ENCODE assay signal across 27 cellular contexts in genomic region chr6:25732468-25733198, GRCh38. TPM values are rescaled to one million over a fixed set of nuclear protein-coding genes. Genes with fewer than 3 reads are reported as not detected.
"Had no signal": no experiment of that assay in that cellular context is flagged by ENCODE, and none has a peak within 500 bp of the region (broad histone marks: within the 10 kb centered on the region; RNA-seq: fewer than 3 reads in every experiment).

No MANE protein-coding gene starts in this region.

- ATAC-seq: activated CD8-positive, alpha-beta memory T cell treated with anti-CD3 and anti-CD28 coated beads, Interleukin-2, amount 10 ng/mL, durations not matched to agents 7 days and 5 days; activated CD8-positive, alpha-beta T cell treated with anti-CD3 and anti-CD28 coated beads for 36 hours; effector memory CD8-positive, alpha-beta T cell; left colon; naive thymus-derived CD4-positive, alpha-beta T cell; sciatic nerve; stimulated activated naive CD8-positive, alpha-beta T cell treated with anti-CD3 and anti-CD28 coated beads, Interleukin-15, amount 100 ng/mL, for 72 hours; T-helper 17 cell had no signal

- H3K4me1 ChIP-seq: esophagus muscularis mucosa, tibial nerve had no signal

- FAIRE-seq: astrocyte, frontal cortex, keratinocyte, urothelium cell line had no signal

- H3K27ac Mint-ChIP-seq: activated CD4-positive, alpha-beta T cell treated with anti-CD3 and anti-CD28 coated beads, Interleukin-2, amount 10 ng/mL, durations not matched to agents 7 days and 5 days; activated CD8-positive, alpha-beta memory T cell treated with anti-CD3 and anti-CD28 coated beads, Interleukin-2, amount 10 ng/mL, durations not matched to agents 7 days and 5 days; activated CD8-positive, alpha-beta T cell treated with anti-CD3 and anti-CD28 coated beads for 36 hours; activated naive CD8-positive, alpha-beta T cell treated with anti-CD3 and anti-CD28 coated beads for 36 hours; activated T-helper 1 cell treated with anti-CD3 and anti-CD28 coated beads, Interleukin-12 subunit alpha, Interleukin-12 subunit beta, Interleukin-2, Interleukin-4 antibody, amounts not matched to agents 30 ng/mL and 10 ng/mL and 1 ng/mL, durations not matched to agents 14 hours and 24 hours and 36 hours; effector memory CD8-positive, alpha-beta T cell; naive thymus-derived CD4-positive, alpha-beta T cell; stimulated activated naive CD8-positive, alpha-beta T cell treated with anti-CD3 and anti-CD28 coated beads, Interleukin-15, amount 100 ng/mL, for 72 hours; T-helper 17 cell had no signal

- H3K4me1 Mint-ChIP-seq: activated CD4-positive, alpha-beta T cell treated with anti-CD3 and anti-CD28 coated beads, Interleukin-2, amount 10 ng/mL, durations not matched to agents 7 days and 5 days; activated CD8-positive, alpha-beta memory T cell treated with anti-CD3 and anti-CD28 coated beads, Interleukin-2, amount 10 ng/mL, durations not matched to agents 7 days and 5 days; activated naive CD8-positive, alpha-beta T cell treated with anti-CD3 and anti-CD28 coated beads for 36 hours; naive thymus-derived CD4-positive, alpha-beta T cell; neural crest cell; stimulated activated naive CD8-positive, alpha-beta T cell treated with anti-CD3 and anti-CD28 coated beads, Interleukin-15, amount 100 ng/mL, for 72 hours; T-helper 17 cell had no signal

- H3K9me3 Mint-ChIP-seq: effector memory CD8-positive, alpha-beta T cell; stimulated activated naive CD8-positive, alpha-beta T cell treated with anti-CD3 and anti-CD28 coated beads, Interleukin-15, amount 100 ng/mL, for 72 hours had no signal

- H3K27ac ChIP-seq: esophagus muscularis mucosa, hepatocyte, tibial nerve had no signal

- H3K36me3 Mint-ChIP-seq: activated naive CD8-positive, alpha-beta T cell treated with anti-CD3 and anti-CD28 coated beads for 36 hours had no signal

- H3K27me3 ChIP-seq: hepatocyte had no signal

- DNase-seq: activated CD4-positive, alpha-beta T cell treated with anti-CD3 and anti-CD28 coated beads, Interleukin-2, amount 10 ng/mL, durations not matched to agents 7 days and 5 days; activated CD8-positive, alpha-beta memory T cell treated with anti-CD3 and anti-CD28 coated beads, Interleukin-2, amount 10 ng/mL, durations not matched to agents 7 days and 5 days; activated CD8-positive, alpha-beta T cell treated with anti-CD3 and anti-CD28 coated beads for 36 hours; activated naive CD8-positive, alpha-beta T cell treated with anti-CD3 and anti-CD28 coated beads for 36 hours; central memory CD4-positive, alpha-beta T cell; effector memory CD8-positive, alpha-beta T cell; glutamatergic neuron; left colon; naive thymus-derived CD4-positive, alpha-beta T cell; small intestine; stimulated activated CD4-positive, alpha-beta T cell treated with anti-CD3 and anti-CD28 coated beads, Interleukin-4, amount 100 ng/mL, for 24 hours; stimulated activated naive CD8-positive, alpha-beta T cell treated with anti-CD3 and anti-CD28 coated beads, Interleukin-15, amount 100 ng/mL, for 72 hours; SW 1271; T-helper 17 cell had no signal

- H3K79me2 ChIP-seq: hepatocyte had no signal

- H3K4me3 ChIP-seq: esophagus muscularis mucosa, hepatocyte, lung, tibial nerve had no signal

- H3K4me2 ChIP-seq: hepatocyte had no signal

- H2AFZ ChIP-seq: hepatocyte had no signal

- H3K36me3 ChIP-seq: esophagus muscularis mucosa, tibial nerve had no signal

- H3K4me3 Mint-ChIP-seq: activated CD4-positive, alpha-beta T cell treated with anti-CD3 and anti-CD28 coated beads, Interleukin-2, amount 10 ng/mL, durations not matched to agents 7 days and 5 days; activated CD8-positive, alpha-beta memory T cell treated with anti-CD3 and anti-CD28 coated beads, Interleukin-2, amount 10 ng/mL, durations not matched to agents 7 days and 5 days; activated CD8-positive, alpha-beta T cell treated with anti-CD3 and anti-CD28 coated beads for 36 hours; activated naive CD8-positive, alpha-beta T cell treated with anti-CD3 and anti-CD28 coated beads for 36 hours; activated T-helper 1 cell treated with anti-CD3 and anti-CD28 coated beads, Interleukin-12 subunit alpha, Interleukin-12 subunit beta, Interleukin-2, Interleukin-4 antibody, amounts not matched to agents 30 ng/mL and 10 ng/mL and 1 ng/mL, durations not matched to agents 14 hours and 24 hours and 36 hours; effector memory CD8-positive, alpha-beta T cell; naive thymus-derived CD4-positive, alpha-beta T cell; neural crest cell; stimulated activated naive CD8-positive, alpha-beta T cell treated with anti-CD3 and anti-CD28 coated beads, Interleukin-15, amount 100 ng/mL, for 72 hours; T-helper 17 cell had no signal

RNA-seq across cellular contexts. Expression of gene SLC17A4, which starts 21.9 kb away (rescaled TPM):
- total RNA-seq: activated CD4-positive, alpha-beta T cell treated with anti-CD3 and anti-CD28 coated beads, Interleukin-2, amount 10 ng/mL, durations not matched to agents 7 days and 5 days; activated CD8-positive, alpha-beta memory T cell treated with anti-CD3 and anti-CD28 coated beads, Interleukin-2, amount 10 ng/mL, durations not matched to agents 7 days and 5 days; activated CD8-positive, alpha-beta T cell treated with anti-CD3 and anti-CD28 coated beads for 36 hours; activated naive CD8-positive, alpha-beta T cell treated with anti-CD3 and anti-CD28 coated beads for 36 hours; activated T-helper 1 cell treated with anti-CD3 and anti-CD28 coated beads, Interleukin-12 subunit alpha, Interleukin-12 subunit beta, Interleukin-2, Interleukin-4 antibody, amounts not matched to agents 30 ng/mL and 10 ng/mL and 1 ng/mL, durations not matched to agents 14 hours and 24 hours and 36 hours; astrocyte; dermis microvascular lymphatic vessel endothelial cell; esophagus muscularis mucosa; lung; naive thymus-derived CD4-positive, alpha-beta T cell; neural crest cell; omental fat pad; sciatic nerve; T-helper 17 cell; tibial nerve had no signal
- polyA plus RNA-seq: keratinocyte; lung; naive thymus-derived CD4-positive, alpha-beta T cell had no signal
